6 cellular contexts compared by ENCODE assay signal in the genomic region with DNA sequence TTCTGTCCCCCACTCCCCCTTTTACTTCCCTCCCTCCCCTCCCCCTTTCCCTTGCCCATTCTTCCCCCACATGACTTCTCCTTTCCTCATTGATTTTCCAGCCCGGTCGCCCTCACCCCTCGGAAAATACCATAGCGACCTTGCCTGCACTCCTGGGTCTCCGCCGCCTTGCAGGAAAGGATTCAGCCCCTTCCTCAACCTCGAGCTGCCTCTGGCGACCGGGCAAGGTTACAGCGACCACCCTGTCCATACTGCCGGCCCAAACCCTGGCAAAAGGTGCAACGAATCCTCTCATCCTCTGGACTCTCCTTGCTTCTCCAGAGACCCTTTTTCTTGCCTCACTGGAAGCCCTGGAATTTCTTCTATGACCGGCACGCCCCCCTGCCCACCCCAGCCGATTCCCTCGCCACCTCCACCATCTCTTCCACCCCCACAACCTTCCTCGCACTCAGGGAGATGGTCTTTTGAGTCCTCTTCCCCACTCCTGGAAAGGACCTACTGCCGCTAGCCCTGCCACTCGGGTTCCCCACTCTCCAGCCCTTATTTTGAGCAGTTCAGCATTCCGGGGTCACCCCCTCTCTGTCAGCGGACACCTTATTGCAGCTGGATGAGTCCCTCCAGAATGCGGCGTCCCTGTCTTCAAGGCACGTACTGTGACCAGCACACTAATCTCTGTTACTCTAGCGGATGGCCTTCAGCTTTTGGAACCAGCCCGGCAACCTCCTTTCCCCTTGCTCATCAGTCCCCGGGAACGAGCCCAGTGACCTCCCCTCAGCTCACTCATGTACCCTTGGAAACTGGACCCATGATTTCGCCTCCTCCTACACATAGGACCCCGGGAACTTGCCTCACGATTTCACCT. TPM values are rescaled to one million over a fixed set of nuclear protein-coding genes. Genes with fewer than 3 reads are reported as not detected.
A peak's percentile ranks its signal among the peaks of the same experiment; 100 is the strongest.
DNase-seq lines count a peak whose midpoint lies in the region; TF ChIP-seq lines count a peak whose summit lies in the region.

No MANE protein-coding gene starts in this region.

- H3K27me3 ChIP-seq in DOHH2 (ENCODE audit: control insufficient read depth, low read length), result no peaks in the 10 kb centered on the region
- H3K27me3 ChIP-seq in ascending aorta, result no peaks in the 10 kb centered on the region
- no peaks in the 10 kb centered on the region for H3K27me3 ChIP-seq in mucosa of stomach (ENCODE audit: control insufficient read depth, insufficient read depth, low read length)

- no peaks in the 10 kb centered on the region; the same call in 1 of the 2 replicates for H3K9me3 ChIP-seq in DOHH2 (ENCODE audit: control insufficient read depth, insufficient read depth, low read length)
- no peaks in the 10 kb centered on the region for H3K9me3 ChIP-seq in ascending aorta
- H3K9me3 ChIP-seq in mucosa of stomach (ENCODE audit: control insufficient read depth, low read length), result no peaks in the 10 kb centered on the region

- H3K9me2 ChIP-seq in DOHH2 (replicated peaks; ENCODE audit: control insufficient read depth, low read length), result no peaks in the 10 kb centered on the region

- peak in 1 of 2 donors; percentile 64 for DNase-seq in ascending aorta (ENCODE audit: low spot score in 2 of 2)
- no peak for DNase-seq in HUDEP-2 (lab: John Stamatoyannopoulos, UW; ENCODE audit: unreplicated experiment in 76 of 76)
- DNase-seq in activated CD8-positive, alpha-beta memory T cell treated with anti-CD3 and anti-CD28 coated beads, Interleukin-2, amount 50 U/mL, for 4 hours, result no peak
- no peak for DNase-seq in NCI-H524 treated with DMSO at 0.1 percent for 48 hours (lab: John Stamatoyannopoulos, UW)

- H3K4me1 ChIP-seq in DOHH2 (ENCODE audit: control insufficient read depth, low read length) (peaks cover 33% of the 10 kb centered on the region), ascending aorta (peaks cover 0 to 12% of the 10 kb centered on the region in 2 donors), mucosa of stomach (ENCODE audit: control insufficient read depth, insufficient read depth, low read length) (peaks cover 8% of the 10 kb centered on the region)

- TF ChIP-seq CTCF in DOHH2 (IDR thresholded peaks at IDR 0.05; ENCODE audit: low read depth, low read length, poor library complexity, severe bottlenecking) (no peak), ascending aorta (IDR thresholded peaks at IDR 0.05) (no peak)

- peak overlapping the region; percentile 98 for H3K9ac ChIP-seq in mucosa of stomach (ENCODE audit: low read length)

- peak overlapping the region; percentile 99 for H3K4me2 ChIP-seq in DOHH2 (ENCODE audit: low read length)

- intact Hi-C loops in ascending aorta (cut with DNase I), result loop anchor here (1.0 to 10.0 kb wide), 3 partner anchors 94 to 307 kb away; partner anchors contain the start of genes PIK3R3 and RAD54L

- peaks cover 48% of the 10 kb centered on the region for H3K36me3 ChIP-seq in DOHH2 (ENCODE audit: control insufficient read depth, low read length)
- H3K36me3 ChIP-seq in ascending aorta, result peaks cover 11 to 29% of the 10 kb centered on the region in 2 donors
- no peaks in the 10 kb centered on the region for H3K36me3 ChIP-seq in mucosa of stomach (ENCODE audit: control insufficient read depth, insufficient read depth, low read length)

- H3K27ac ChIP-seq in DOHH2 (ENCODE audit: low read depth, low read length) (peak overlapping the region; percentile 88), ascending aorta (peak overlapping the region; percentile 98 to 99)

- H4K20me1 ChIP-seq in DOHH2 (ENCODE audit: control insufficient read depth, insufficient read depth, low read depth, low read length), result 0 out of 2 replicates have a peak, but pooled peaks cover 3% of the 10 kb centered on the region

- peaks cover 15% of the 10 kb centered on the region for H3F3A ChIP-seq in DOHH2 (ENCODE audit: control insufficient read depth, insufficient read depth)

- peak overlapping the region; percentile 98 for H3K4me3 ChIP-seq in DOHH2 (ENCODE audit: low read length)
- peak overlapping the region; percentile 64 to 87 for H3K4me3 ChIP-seq in ascending aorta
- peak overlapping the region; percentile 98 for H3K4me3 ChIP-seq in mucosa of stomach (ENCODE audit: low read length)

- peaks cover 51% of the 10 kb centered on the region for H3K79me2 ChIP-seq in DOHH2 (ENCODE audit: control insufficient read depth, low read length)

RNA-seq across cellular contexts. Expression of gene NSUN4, which starts 0.8 kb away (rescaled TPM):
- total RNA-seq in ascending aorta, result 6.1 TPM

RNA-seq across cellular contexts. Expression of gene UQCRH, which starts 38.0 kb away (rescaled TPM):
- 120 TPM for total RNA-seq in ascending aorta

RNA-seq across cellular contexts. Expression of gene LRRC41, which starts 38.0 kb away (rescaled TPM):
- total RNA-seq in ascending aorta, result 102 TPM

RNA-seq across cellular contexts. Expression of gene FAAH, which starts 52.7 kb away (rescaled TPM):
- total RNA-seq in ascending aorta, result 6.0 TPM
